15 cellular contexts compared by ENCODE assay signal in genomic region chr18:44901283-44901682, GRCh38.
DNase-seq lines count a peak whose midpoint lies in the region; ATAC-seq, FAIRE-seq and TF ChIP-seq lines count a peak whose summit lies in the region.
"Had no signal": no experiment of that assay in that cellular context is flagged by ENCODE, and none has a peak within 500 bp of the region (broad histone marks: within the 10 kb centered on the region; RNA-seq: fewer than 3 reads in every experiment).

No MANE protein-coding gene starts in this region.

- H3K9me2 ChIP-seq in OCI-LY7 (ENCODE audit: insufficient read depth, low read length), result no peaks in the 10 kb centered on the region

- no peaks in the 10 kb centered on the region for H3F3A ChIP-seq in smooth muscle cell (ENCODE audit: low read depth)

- H2AFZ ChIP-seq in OCI-LY7 (ENCODE audit: low read length) (no peak overlapping the region), smooth muscle cell (ENCODE audit: low read depth) (no peak overlapping the region)

- H3K4me1 ChIP-seq in OCI-LY7 (ENCODE audit: insufficient read depth, low read length, poor library complexity, severe bottlenecking) (no peaks in the 10 kb centered on the region), smooth muscle cell (ENCODE audit: low read depth) (no peaks in the 10 kb centered on the region)

- CTCF ChIA-PET in OCI-LY7 (lab: Charles Lee; ENCODE audit: unreplicated experiment), result no interaction called here

- no peaks in the 10 kb centered on the region for H3K9me3 ChIP-seq in OCI-LY7 (ENCODE audit: low read length)
- H3K9me3 ChIP-seq in smooth muscle cell (replicated peaks; ENCODE audit: low read depth), result no peaks in the 10 kb centered on the region
- H3K9me3 ChIP-seq: pancreas had no signal

- no peaks in the 10 kb centered on the region for H3K27me3 ChIP-seq in smooth muscle cell (ENCODE audit: low read depth)
- H3K27me3 ChIP-seq: pancreas had no signal

- DNase-seq in NCI-H82 (lab: John Stamatoyannopoulos, UW) (peak; percentile 14), NCI-H82 treated with DMSO at 0.1 percent for 48 hours (lab: John Stamatoyannopoulos, UW; ENCODE audit: unreplicated experiment) (no peak), OCI-LY7 (ENCODE audit: low spot score) (no peak), fibroblast of mammary gland (ENCODE audit: low read depth) (no peak), smooth muscle cell (lab: John Stamatoyannopoulos, UW; ENCODE audit: unreplicated experiment) (no peak), DMS153 (lab: John Stamatoyannopoulos, UW) (no peak), H54 (ENCODE audit: insufficient read length, low spot score) (no peak)
- DNase-seq: activated naive CD8-positive, alpha-beta T cell treated with anti-CD3 and anti-CD28 coated beads, Interleukin-2, amount 10 ng/mL, durations not matched to agents 7 days and 5 days; DND-41; pancreas; stimulated activated CD4-positive, alpha-beta T cell treated with anti-CD3 and anti-CD28 coated beads, Interleukin-15, amount 100 ng/mL, for 24 hours had no signal

- H3K4me2 ChIP-seq in OCI-LY7 (ENCODE audit: low read length), result no peak overlapping the region
- H3K4me2 ChIP-seq in smooth muscle cell, result no peak overlapping the region

- intact Hi-C loops in OCI-LY7 (cut with micrococcal nuclease; ENCODE audit: unreplicated experiment), result loop anchor here (10.0 kb wide), 1 partner anchor 314 kb away; no protein-coding TSS in a partner anchor

- WGBS in smooth muscle cell (ENCODE audit: low lambda C conversion rate), result 80% methylated on average over 2 of the region's 2 CpGs

- TF ChIP-seq CTCF in OCI-LY7 (conservative IDR thresholded peaks at IDR 0.05; ENCODE audit: low read length) (peak; percentile 49), fibroblast of mammary gland (conservative IDR thresholded peaks at IDR 0.05; ENCODE audit: control insufficient read depth, insufficient read depth, low read depth, low read length) (peak; percentile 40), smooth muscle cell (IDR thresholded peaks at IDR 0.05; ENCODE audit: borderline replicate concordance, insufficient read depth, poor library complexity, severe bottlenecking) (peak; percentile 5)

- no peak for FAIRE-seq in H54 (lab: Jason Lieb, UNC)
- FAIRE-seq: pancreas, TTC549, urothelium cell line had no signal

- H3K36me3 ChIP-seq in OCI-LY7 (ENCODE audit: insufficient read depth, low read length) (no peaks in the 10 kb centered on the region), smooth muscle cell (ENCODE audit: low read depth) (no peaks in the 10 kb centered on the region)
- H3K36me3 ChIP-seq: pancreas had no signal

- POLR2A ChIA-PET in OCI-LY7 (lab: Charles Lee), result interaction anchor here (0.7 to 1.0 kb wide), 2 partner anchors 9 to 12 kb away, joined by 3 to 5 read pairs; no protein-coding TSS in a partner anchor

- BruUV-seq in OCI-LY7 (replicated peaks; lab: Mats Ljungman, UMichigan), result no TSS peak

- ATAC-seq in GM18502 (IDR thresholded peaks at IDR 0.05; ENCODE audit: poor library complexity, unreplicated experiment), result no peak
- ATAC-seq: pancreas had no signal

- no peak overlapping the region for H3K27ac ChIP-seq in OCI-LY7 (ENCODE audit: low read depth, low read length, poor library complexity, severe bottlenecking)
- H3K27ac ChIP-seq in smooth muscle cell (ENCODE audit: low read depth), result no peak overlapping the region
- H3K27ac ChIP-seq: pancreas had no signal

- no peak for TF ChIP-seq POLR2A in H54 (IDR thresholded peaks at IDR 0.05; ENCODE audit: low read depth, low read length)

- H3K4me3 ChIP-seq in OCI-LY7 (ENCODE audit: low read depth, low read length, poor library complexity, severe bottlenecking) (no peak overlapping the region), fibroblast of mammary gland (ENCODE audit: control insufficient read depth, low read depth, low read length) (no peak overlapping the region), smooth muscle cell (no peak overlapping the region)
- H3K4me3 ChIP-seq: lung, pancreas had no signal

- H3K9ac ChIP-seq in smooth muscle cell (ENCODE audit: low read depth), result no peak overlapping the region

- H4K20me1 ChIP-seq in OCI-LY7 (ENCODE audit: insufficient read depth, low read length) (no peaks in the 10 kb centered on the region), smooth muscle cell (ENCODE audit: low read depth) (peaks cover 8% of the 10 kb centered on the region)

- no peaks in the 10 kb centered on the region for H3K79me2 ChIP-seq in OCI-LY7 (ENCODE audit: insufficient read depth, low read depth, low read length)
- H3K79me2 ChIP-seq in smooth muscle cell (ENCODE audit: low read depth), result peaks cover 22% of the 10 kb centered on the region
